In the genomic region with DNA sequence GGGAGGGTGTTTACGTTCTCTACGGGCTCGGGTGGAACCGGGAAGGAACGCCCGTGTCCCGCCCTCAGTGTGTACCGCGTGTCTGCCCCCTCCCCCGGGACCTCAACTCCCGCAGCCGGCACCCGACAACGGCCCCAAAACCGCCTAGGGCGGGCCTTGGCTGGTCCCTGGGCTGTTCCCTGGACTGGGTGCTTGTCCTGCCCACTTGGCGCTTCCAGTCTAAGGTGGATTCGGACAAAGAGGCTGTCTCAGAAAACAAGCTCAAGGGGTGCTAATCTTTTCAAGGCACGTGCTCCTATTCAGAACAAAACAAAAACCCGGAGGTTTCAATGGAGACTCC, we compare ENCODE assay signal across 8 cellular contexts. TPM values are rescaled to one million over a fixed set of nuclear protein-coding genes. Genes with fewer than 3 reads are reported as not detected.
DNase-seq lines count a peak whose midpoint lies in the region; ATAC-seq and TF ChIP-seq lines count a peak whose summit lies in the region.

No MANE protein-coding gene starts in this region.

- H3K4me1 ChIP-seq in heart left ventricle, result peaks cover 12 to 36% (median 29%) of the 10 kb centered on the region in 12 donors
- H3K4me1 ChIP-seq in lower lobe of right lung, result peaks cover 29% of the 10 kb centered on the region
- H3K4me1 ChIP-seq in upper lobe of right lung, result peaks cover 24% of the 10 kb centered on the region

- H3K27ac ChIP-seq in heart left ventricle (peak overlapping the region; percentile 74 to 99 (median 98)), angular gyrus (ENCODE audit: low read depth, low read length) (peak overlapping the region; percentile 76), lower lobe of right lung (peak overlapping the region; percentile 97), upper lobe of right lung (peak overlapping the region; percentile 99)

- H3K9me3 ChIP-seq in heart left ventricle (no peaks in the 10 kb centered on the region), lower lobe of right lung (no peaks in the 10 kb centered on the region), upper lobe of right lung (no peaks in the 10 kb centered on the region)

- intact Hi-C loops in heart left ventricle (cut with DNase I) (loop anchor here in 6 of 10 donors (2.0 to 10.0 kb wide), 5 partner anchors 104 to 395 kb away; partner anchors contain the start of genes ZNF354A (in 5 of the 6), ZNF354B (in 2 of the 6) and ZNF879 (in 1 of the 6)), left ventricle myocardium superior (cut with micrococcal nuclease) (no loop called here), lower lobe of right lung (cut with DNase I) (no loop called here), upper lobe of right lung (cut with DNase I) (no loop called here)

- H3K27me3 ChIP-seq in heart left ventricle (no peaks in the 10 kb centered on the region), lower lobe of right lung (ENCODE audit: low read depth) (no peaks in the 10 kb centered on the region), upper lobe of right lung (no peaks in the 10 kb centered on the region)

- TF ChIP-seq POLR2A in heart left ventricle (IDR thresholded peaks at IDR 0.05), result no peak

- WGBS in heart left ventricle, 4 donors, result 4 to 14% (median 8%) methylated on average over 6 to 20 of the region's 20 CpGs

- no peak for DNase-seq in heart left ventricle
- no peak for DNase-seq in left ventricle myocardium superior
- DNase-seq in lower lobe of right lung, result no peak
- no peak for DNase-seq in upper lobe of right lung
- DNase-seq in NCI-H187 (lab: John Stamatoyannopoulos, UW), result no peak
- DNase-seq in activated CD4-positive, CD25-positive, alpha-beta regulatory T cell (lab: John Stamatoyannopoulos, UW), result no peak

- TF ChIP-seq CTCF in heart left ventricle (IDR thresholded peaks at IDR 0.05), result no peak
- TF ChIP-seq CTCF in lower lobe of right lung (IDR thresholded peaks at IDR 0.05), result no peak
- no peak for TF ChIP-seq CTCF in upper lobe of right lung (IDR thresholded peaks at IDR 0.05)

- H3K36me3 ChIP-seq in heart left ventricle (peaks cover 0 to 11% (median 10%) of the 10 kb centered on the region in 9 donors), lower lobe of right lung (peaks cover 9% of the 10 kb centered on the region), upper lobe of right lung (peaks cover 11% of the 10 kb centered on the region)

- ATAC-seq in heart left ventricle, result no peak
- no peak for ATAC-seq in left ventricle myocardium superior
- ATAC-seq in lower lobe of right lung, result no peak
- ATAC-seq in upper lobe of right lung, result no peak
- no peak for ATAC-seq in HG02798 (IDR thresholded peaks at IDR 0.05; ENCODE audit: poor library complexity, unreplicated experiment)

- H3K4me3 ChIP-seq in heart left ventricle (peak overlapping the region; percentile 58 to 98 (median 84)), lower lobe of right lung (peak overlapping the region; percentile 92), upper lobe of right lung (peak overlapping the region; percentile 77)

RNA-seq across cellular contexts. Expression of gene CLK4, which starts 0.4 kb away (rescaled TPM):
- total RNA-seq in heart left ventricle (10 to 100 TPM in 8 of 9 donors, 1 to 10 TPM in 1; 9.9 to 24.0 (median 16.3) TPM), left ventricle myocardium superior (23.5 TPM), lower lobe of right lung (34.1 TPM), upper lobe of right lung (35.4 TPM)
- 10 to 100 TPM in 1 of 2 donors, 1 to 10 TPM in 1; 5.2 to 23.4 TPM for polyA plus RNA-seq in heart left ventricle

RNA-seq across cellular contexts. Expression of gene COL23A1, which starts 37.0 kb away (rescaled TPM):
- 10 to 100 TPM in 8 of 9 donors, 1 to 10 TPM in 1; 6.0 to 33.0 (median 21.2) TPM for total RNA-seq in heart left ventricle
- polyA plus RNA-seq in heart left ventricle, result 1 to 10 TPM; 7.2 to 9.3 TPM
- 20.4 TPM for total RNA-seq in left ventricle myocardium superior
- 1.2 TPM for total RNA-seq in lower lobe of right lung
- 2.0 TPM for total RNA-seq in upper lobe of right lung

Comparison
In these comparisons a context has a peak if more than half of its experiments do, and no peak if none do; other contexts are left out.
1. intact Hi-C loops: an anchor here in heart left ventricle (2.0 to 10.0 kb wide); none called in left ventricle myocardium superior, lower lobe of right lung and upper lobe of right lung.